Comparison of ENCODE assay signal across 9 cellular contexts in the genomic region with DNA sequence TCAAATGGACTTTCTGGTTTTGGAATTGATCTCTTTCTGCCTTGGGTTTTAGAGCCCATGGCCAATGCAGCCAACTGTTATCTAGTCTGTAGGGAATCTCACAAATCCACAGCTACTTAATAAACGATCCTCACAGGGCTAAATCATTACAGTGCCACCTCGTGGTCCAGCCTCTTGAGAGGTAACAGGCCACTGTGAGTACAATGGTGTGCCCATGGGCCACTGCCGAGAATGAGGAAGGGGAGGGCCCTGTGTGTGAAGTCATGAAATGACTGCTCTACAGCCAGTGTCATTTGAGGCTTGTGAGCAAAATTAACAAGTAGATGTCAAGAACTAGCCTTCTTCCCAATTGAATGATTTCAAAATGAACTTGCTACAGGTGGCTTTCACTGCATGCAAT. TPM values are rescaled to one million over a fixed set of nuclear protein-coding genes. Genes with fewer than 3 reads are reported as not detected.
A peak's percentile ranks its signal among the peaks of the same experiment; 100 is the strongest.
DNase-seq lines count a peak whose midpoint lies in the region; ATAC-seq and TF ChIP-seq lines count a peak whose summit lies in the region.
"Had no signal": no experiment of that assay in that cellular context is flagged by ENCODE, and none has a peak within 500 bp of the region (broad histone marks: within the 10 kb centered on the region; RNA-seq: fewer than 3 reads in every experiment).

No MANE protein-coding gene starts in this region.

- peak overlapping the region; percentile 24; the same call in 1 of the 2 replicates for H2AFZ ChIP-seq in PC-3 (ENCODE audit: low read length)

- H3K4me3 ChIP-seq in GM06990 (replicated peaks; ENCODE audit: low read depth, low read length), result no peak overlapping the region
- H3K4me3 ChIP-seq in HFF-Myc (replicated peaks; ENCODE audit: low read depth, low read length), result no peak overlapping the region
- H3K4me3 ChIP-seq in PC-3 (ENCODE audit: low read length), result no peak overlapping the region
- no peak overlapping the region for H3K4me3 ChIP-seq in upper lobe of left lung

- POLR2A ChIA-PET in PC-3 (lab: Charles Lee; ENCODE audit: unreplicated experiment), result no interaction called here

- 18% methylated on average over 3 of the region's 3 CpGs for WGBS in upper lobe of left lung, 2 donors

- H3K36me3 ChIP-seq in GM06990 (ENCODE audit: control insufficient read depth, insufficient read depth, low read length) (no peaks in the 10 kb centered on the region), PC-3 (ENCODE audit: low read depth, low read length) (no peaks in the 10 kb centered on the region), upper lobe of left lung (no peaks in the 10 kb centered on the region)

- no peaks in the 10 kb centered on the region for H3K79me2 ChIP-seq in PC-3 (ENCODE audit: low read length)

- H3F3A ChIP-seq in PC-3 (ENCODE audit: low read length, unreplicated experiment), result no peaks in the 10 kb centered on the region

- ATAC-seq in PC-3 (peak; percentile 84), upper lobe of left lung (ENCODE audit: low FRiP score in 2 of 2) (peak; percentile 47 to 65)

- H3K9me3 ChIP-seq in PC-3 (ENCODE audit: low read length) (no peaks in the 10 kb centered on the region), upper lobe of left lung (no peaks in the 10 kb centered on the region)

- intact Hi-C loops in PC-3 (cut with micrococcal nuclease), result loop anchor here (5.0 kb wide), 1 partner anchor 47 kb away; no protein-coding TSS in a partner anchor

- H4K20me1 ChIP-seq in PC-3 (ENCODE audit: low read length), result no peaks in the 10 kb centered on the region

- no peak overlapping the region for H3K27ac ChIP-seq in PC-3 (ENCODE audit: low read length)
- no peak overlapping the region for H3K27ac ChIP-seq in upper lobe of left lung
- H3K27ac ChIP-seq: SK-N-MC had no signal

- DNase-seq in GM06990 (ENCODE audit: extremely low read depth, insufficient read length) (no peak), HFF-Myc (ENCODE audit: extremely low read depth, low read depth) (no peak), PC-3 (peak; percentile 71), glomerular visceral epithelial cell (ENCODE audit: extremely low spot score) (peak; percentile 38), upper lobe of left lung (peak in 1 of 2 donors; percentile 66), NCI-H2196 (lab: John Stamatoyannopoulos, UW; ENCODE audit: unreplicated experiment) (no peak)
- DNase-seq in activated CD8-positive, alpha-beta memory T cell treated with anti-CD3 and anti-CD28 coated beads for 24 hours, result no peak
- DNase-seq in stimulated activated naive CD4-positive, alpha-beta T cell (lab: John Stamatoyannopoulos, UW), result no peak

- CTCF ChIA-PET in PC-3 (lab: Charles Lee), result interaction anchor here (0.6 to 2.2 kb wide), 5 partner anchors 12 to 522 kb away, joined by 4 to 29 read pairs (median 4); a partner anchor contains a TSS

- TF ChIP-seq POLR2A in upper lobe of left lung (IDR thresholded peaks at IDR 0.05), result no peak

- BruUV-seq in PC-3 (replicated peaks; lab: Mats Ljungman, UMichigan), result no TSS peak

- H3K9me2 ChIP-seq in PC-3 (replicated peaks; ENCODE audit: low read length), result no peaks in the 10 kb centered on the region

- H3K27me3 ChIP-seq in GM06990 (replicated peaks; ENCODE audit: control insufficient read depth, insufficient read depth, low read length) (no peaks in the 10 kb centered on the region), PC-3 (ENCODE audit: low read length) (peaks cover 17% of the 10 kb centered on the region; the same call in 1 of the 2 replicates), upper lobe of left lung (no peaks in the 10 kb centered on the region)

- H3K9ac ChIP-seq in PC-3 (ENCODE audit: low read length), result no peak overlapping the region

- TF ChIP-seq CTCF in GM06990 (IDR thresholded peaks at IDR 0.05; ENCODE audit: insufficient read depth, low read length, poor library complexity, severe bottlenecking) (peak; percentile 54), HFF-Myc (IDR thresholded peaks at IDR 0.05; ENCODE audit: low read depth, low read length, missing control alignments) (peak; percentile 12), PC-3 (conservative IDR thresholded peaks at IDR 0.05; ENCODE audit: low read depth, low read length) (peak; percentile 71), upper lobe of left lung (IDR thresholded peaks at IDR 0.05) (peak in 4 of 6 experiments; percentile 14 to 32 (median 20))

- H3K4me1 ChIP-seq in PC-3 (ENCODE audit: insufficient read depth, low read length) (no peaks in the 10 kb centered on the region), upper lobe of left lung (peaks cover 0 to 17% (median 10%) of the 10 kb centered on the region in 4 donors)

- no peak overlapping the region for H3K4me2 ChIP-seq in PC-3 (ENCODE audit: low read length)

- TF ChIP-seq EP300 in upper lobe of left lung (IDR thresholded peaks at IDR 0.05), result no peak

RNA-seq across cellular contexts. Expression of a gene that starts 54.3 kb away (rescaled TPM):
- 5.0 and 5.8 TPM in 2 replicates for total RNA-seq in PC-3 (2014; rRNA removed)
- total RNA-seq in upper lobe of left lung, result 10 to 100 TPM; 10.5 to 25.6 (median 16.4) TPM

RNA-seq across cellular contexts. Expression of a gene that starts 55.2 kb away (rescaled TPM):
- total RNA-seq in PC-3 (2014; rRNA removed) (12.5 and 14.1 TPM in 2 replicates), upper lobe of left lung (10 to 100 TPM; 29.9 to 95.3 (median 43.9) TPM)

Comparison
In these comparisons a context has a peak if more than half of its experiments do, and no peak if none do; other contexts are left out.
1. DNase-seq: peak in PC-3 (single experiment) and glomerular visceral epithelial cell (single experiment); none in GM06990 (single experiment), HFF-Myc (single experiment), NCI-H2196 (single experiment), activated CD8-positive, alpha-beta memory T cell treated with anti-CD3 and anti-CD28 coated beads for 24 hours (single experiment) and stimulated activated naive CD4-positive, alpha-beta T cell (0 of 6).
2. CTCF ChIP-seq: peak in every context shown above with its lines; median percentile 71 in PC-3; 54 in GM06990; 20 in upper lobe of left lung; 12 in HFF-Myc.